23 cellular contexts compared by ENCODE assay signal in the genomic region with DNA sequence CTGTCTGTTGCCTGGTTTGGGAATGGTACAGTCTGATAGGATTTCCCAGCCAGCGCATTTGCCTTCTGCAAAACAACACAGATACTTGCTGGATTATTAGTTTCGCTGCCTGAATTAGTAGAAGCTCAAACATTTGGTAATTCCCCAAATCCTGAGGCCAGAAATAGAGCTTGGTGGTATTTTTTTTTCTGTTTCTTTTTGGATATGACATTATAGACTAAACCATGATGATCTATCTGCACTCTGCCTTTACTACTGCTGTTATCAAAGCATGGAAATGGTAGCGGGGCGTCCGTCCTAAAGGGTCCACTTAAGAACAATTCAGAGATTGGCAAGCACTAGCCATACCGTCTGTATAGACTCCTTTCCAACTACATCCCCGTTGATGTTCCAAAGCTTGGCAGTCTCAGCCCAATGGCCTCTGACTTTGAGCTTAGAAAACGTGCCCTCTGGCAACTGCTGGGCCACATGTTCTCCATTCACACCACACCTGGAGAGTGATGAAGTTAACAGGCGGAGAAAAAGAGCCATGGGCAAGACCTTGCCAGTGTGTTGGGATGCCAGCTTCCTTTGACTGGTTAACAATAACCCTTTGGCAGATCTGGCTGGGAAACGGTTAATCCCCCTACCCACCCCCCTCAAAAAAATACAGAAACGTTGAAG.
DNase-seq lines count a peak whose midpoint lies in the region; ATAC-seq, FAIRE-seq and TF ChIP-seq lines count a peak whose summit lies in the region.
"Had no signal": no experiment of that assay in that cellular context is flagged by ENCODE, and none has a peak within 500 bp of the region (broad histone marks: within the 10 kb centered on the region; RNA-seq: fewer than 3 reads in every experiment).

No MANE protein-coding gene starts in this region.

- H3K79me2 ChIP-seq in H1 (ENCODE audit: control insufficient read depth in 1 of 2, insufficient read depth in 2 of 2, low read length in 2 of 2) (no peaks in the 10 kb centered on the region), neural progenitor cell (ENCODE audit: low read depth) (no peaks in the 10 kb centered on the region)

- H4K20me1 ChIP-seq in H1 (replicated peaks in 1 of 2; ENCODE audit: control insufficient read depth in 1 of 2, insufficient read depth in 2 of 2, low read length in 2 of 2) (no peaks in the 10 kb centered on the region), neural progenitor cell (ENCODE audit: low read depth) (no peaks in the 10 kb centered on the region)

- no peak for TF ChIP-seq RAD21 in H1 (IDR thresholded peaks at IDR 0.05 in 1 of 2, conservative IDR thresholded peaks at IDR 0.05 in 1 of 2; ENCODE audit: low read depth in 2 of 2, low read length in 2 of 2)

- H3K36me3 ChIP-seq in right atrium auricular region (no peaks in the 10 kb centered on the region), H1 (ENCODE audit: control insufficient read depth in 2 of 4, insufficient read depth in 4 of 4, low read length in 3 of 4) (no peaks in the 10 kb centered on the region), neural progenitor cell (no peaks in the 10 kb centered on the region), esophagus squamous epithelium (no peaks in the 10 kb centered on the region)
- H3K36me3 ChIP-seq: SJCRH30 had no signal

- no peak overlapping the region for H3K14ac ChIP-seq in H1 (ENCODE audit: insufficient read length)

- H2BK5ac ChIP-seq in H1 (ENCODE audit: low read depth, low read length) = no peak overlapping the region

- H3K36me3 Mint-ChIP-seq in neural progenitor cell = no peaks in the 10 kb centered on the region
- H3K36me3 Mint-ChIP-seq: CD4-positive, CD25-positive, alpha-beta regulatory T cell had no signal

- no peaks in the 10 kb centered on the region for H3K9me3 Mint-ChIP-seq in neural progenitor cell

- no peak for TF ChIP-seq CTCF in right atrium auricular region (IDR thresholded peaks at IDR 0.05)
- TF ChIP-seq CTCF in H1 (IDR thresholded peaks at IDR 0.05; ENCODE audit: control extremely low read depth in 1 of 3, insufficient read depth in 1 of 3, low read depth in 1 of 3, low read length in 3 of 3) = no peak
- TF ChIP-seq CTCF in neural progenitor cell (IDR thresholded peaks at IDR 0.05) = no peak
- no peak for TF ChIP-seq CTCF in esophagus squamous epithelium (IDR thresholded peaks at IDR 0.05)

- no peak overlapping the region for H3K56ac ChIP-seq in H1 (replicated peaks; ENCODE audit: insufficient read length, low read depth, low read length)

- peaks cover 49% of the 10 kb centered on the region for H3K4me1 Mint-ChIP-seq in neural progenitor cell
- H3K4me1 Mint-ChIP-seq: B cell had no signal

- peaks cover 5% of the 10 kb centered on the region for H3K27me3 Mint-ChIP-seq in neural progenitor cell (ENCODE audit: insufficient read depth, low read depth)
- H3K27me3 Mint-ChIP-seq: B cell had no signal

- no peak overlapping the region for H3K23ac ChIP-seq in H1 (ENCODE audit: insufficient read length)

- CTCF ChIA-PET in H1 (lab: Charles Lee; ENCODE audit: partially characterized antibody) = interaction anchor here (1.0 to 1.1 kb wide), 2 partner anchors 245 to 255 kb away, joined by 3 to 4 read pairs; no protein-coding TSS in a partner anchor

- H3K9me3 ChIP-seq in right atrium auricular region (no peaks in the 10 kb centered on the region), H1 (ENCODE audit: insufficient read depth in 2 of 2, low read depth in 1 of 2, low read length in 1 of 2) (no peaks in the 10 kb centered on the region), neural progenitor cell (ENCODE audit: low read depth) (no peaks in the 10 kb centered on the region), esophagus squamous epithelium (no peaks in the 10 kb centered on the region)
- H3K9me3 ChIP-seq: Caco-2, SJCRH30 had no signal

- H3K27ac ChIP-seq in right atrium auricular region (no peak overlapping the region), H1 (ENCODE audit: low read depth, low read length) (no peak overlapping the region), neural progenitor cell (peak overlapping the region; percentile 97), esophagus squamous epithelium (peak overlapping the region in 1 of 4 donors; percentile 59)
- H3K27ac ChIP-seq: 22Rv1 had no signal

- TF ChIP-seq EP300 in H1 (IDR thresholded peaks at IDR 0.05; ENCODE audit: borderline replicate concordance in 1 of 2, low read depth in 2 of 2, low read length in 2 of 2) = no peak

- H3K23me2 ChIP-seq in H1 (ENCODE audit: low read depth, low read length) = no peaks in the 10 kb centered on the region

- no peak for DNase-seq in Right ventricle myocardium inferior (ENCODE audit: missing footprints)
- no peak for DNase-seq in right atrium auricular region (ENCODE audit: low spot score)
- no peak for DNase-seq in H1 (ENCODE audit: low read depth in 1 of 2, low spot score in 2 of 2)
- DNase-seq in neural progenitor cell (ENCODE audit: low spot score) = peak; percentile 39
- no peak for DNase-seq in activated CD4-positive, alpha-beta T cell treated with anti-CD3 and anti-CD28 coated beads for 48 hours
- DNase-seq in esophagus squamous epithelium (lab: John Stamatoyannopoulos, UW) = no peak
- DNase-seq: Caco-2; CD4-positive, CD25-positive, alpha-beta regulatory T cell; DMS53; Kasumi-1; MM.1S; NCI-H1105; NCI-H1694; NCI-H2107; NCI-H2227 treated with DMSO at 0.1 percent for 48 hours; NCI-H524 treated with DMSO at 0.1 percent for 48 hours; RPMI8226; SJCRH30 had no signal

- H2BK12ac ChIP-seq in H1 (ENCODE audit: low read depth, low read length) = no peak overlapping the region; the same call in 1 of the 2 replicates

- no peak overlapping the region for H3K4me3 ChIP-seq in right atrium auricular region
- peak overlapping the region in 1 of 4 experiments; percentile 18; a peak in 1 of 8 replicates for H3K4me3 ChIP-seq in H1 (ENCODE audit: extremely low read depth in 1 of 4, insufficient read depth in 2 of 4, low read depth in 3 of 4, low read length in 4 of 4)
- H3K4me3 ChIP-seq in neural progenitor cell = peak overlapping the region; percentile 10
- no peak overlapping the region for H3K4me3 ChIP-seq in esophagus squamous epithelium
- H3K4me3 ChIP-seq: SJCRH30 had no signal

- ATAC-seq in Right ventricle myocardium inferior = peak; percentile 78
- ATAC-seq in HG03571 (IDR thresholded peaks at IDR 0.05; ENCODE audit: unreplicated experiment) = peak; percentile 61
- no peak for ATAC-seq in HG03175 (IDR thresholded peaks at IDR 0.05; ENCODE audit: unreplicated experiment)

- no peak overlapping the region; the same call in 1 of the 2 replicates for H2AK5ac ChIP-seq in H1 (ENCODE audit: low read depth, low read length)

- H4K91ac ChIP-seq in H1 (replicated peaks; ENCODE audit: insufficient read length, low read length) = no peak overlapping the region

- H4K8ac ChIP-seq in H1 (ENCODE audit: extremely low read depth, insufficient read depth, low read length) = no peak overlapping the region

- H3K4me1 ChIP-seq in right atrium auricular region (no peaks in the 10 kb centered on the region), H1 (replicated peaks in 1 of 4; ENCODE audit: control insufficient read depth in 3 of 4, insufficient read depth in 4 of 4, low read length in 3 of 4) (peaks cover 0 to 15% (median 7%) of the 10 kb centered on the region in 4 experiments; a peak in 4 of 7 replicates), neural progenitor cell (peaks cover 57% of the 10 kb centered on the region), esophagus squamous epithelium (peaks cover 0 to 4% (median 0%) of the 10 kb centered on the region in 3 donors)

- peak overlapping the region; percentile 86 for H3K27ac Mint-ChIP-seq in neural progenitor cell
- H3K27ac Mint-ChIP-seq: B cell; CD4-positive, CD25-positive, alpha-beta regulatory T cell had no signal

- POLR2A ChIA-PET in H1 (lab: Charles Lee; ENCODE audit: partially characterized antibody) = no interaction called here

- no peak overlapping the region for H4K5ac ChIP-seq in H1 (ENCODE audit: insufficient read length, low read depth, low read length)

- intact Hi-C loops in Right ventricle myocardium inferior (cut with DNase I) = no loop called here
- intact Hi-C loops in esophagus squamous epithelium (cut with DNase I) = no loop called here

- TF ChIP-seq POLR2A in H1 (IDR thresholded peaks at IDR 0.05; ENCODE audit: control extremely low read depth in 1 of 2, low read depth in 2 of 2, low read length in 2 of 2) = no peak
- no peak for TF ChIP-seq POLR2A in esophagus squamous epithelium (IDR thresholded peaks at IDR 0.05)

- H2BK120ac ChIP-seq in H1 (replicated peaks; ENCODE audit: low read depth, low read length) = no peak overlapping the region

- H3K4ac ChIP-seq in H1 (replicated peaks; ENCODE audit: insufficient read length, low read depth, low read length) = no peak overlapping the region

- WGBS in H1 (ENCODE audit: extremely low coverage in 1 of 2, insufficient coverage in 1 of 2, insufficient read length in 1 of 2, insufficient replicate concordance in 2 of 2, low coverage in 1 of 2, low lambda C conversion rate in 2 of 2, missing lambda C conversion rate in 1 of 2), 2 experiments = 55% methylated on average over 11 of the region's 11 CpGs; no CpG with 5 or more reads in 1 of the 2 experiments
- WGBS in esophagus squamous epithelium, 2 donors = 49 to 56% methylated on average over 10 to 11 of the region's 11 CpGs

- H3F3A ChIP-seq in neural progenitor cell (ENCODE audit: low read depth) = peaks cover 42% of the 10 kb centered on the region

- H3K79me1 ChIP-seq in H1 (ENCODE audit: low read depth, low read length) = no peaks in the 10 kb centered on the region

- H2AFZ ChIP-seq in H1 (ENCODE audit: low read length) (no peak overlapping the region), neural progenitor cell (replicated peaks) (no peak overlapping the region)

- no peak overlapping the region for H2BK20ac ChIP-seq in H1 (ENCODE audit: low read length)

- H3K9ac ChIP-seq in H1 (replicated peaks in 1 of 4; ENCODE audit: extremely low read depth in 1 of 4, low read depth in 3 of 4, low read length in 3 of 4) (no peak overlapping the region), neural progenitor cell (no peak overlapping the region)

- no peak for FAIRE-seq in H1 (lab: Jason Lieb, UNC)
- FAIRE-seq: GM18507 had no signal

- peak overlapping the region; percentile 55 for H3K4me3 Mint-ChIP-seq in neural progenitor cell
- H3K4me3 Mint-ChIP-seq: B cell; CD4-positive, CD25-positive, alpha-beta regulatory T cell had no signal

- no peaks in the 10 kb centered on the region for H3K27me3 ChIP-seq in right atrium auricular region
- peaks cover 22 to 51% (median 47%) of the 10 kb centered on the region in 4 experiments for H3K27me3 ChIP-seq in H1 (replicated peaks in 1 of 4; ENCODE audit: control insufficient read depth in 3 of 4, extremely low read depth in 1 of 4, insufficient read depth in 3 of 4, low read length in 3 of 4)
- no peaks in the 10 kb centered on the region for H3K27me3 ChIP-seq in neural progenitor cell
- no peaks in the 10 kb centered on the region for H3K27me3 ChIP-seq in esophagus squamous epithelium
- H3K27me3 ChIP-seq: SJCRH30 had no signal

- H3K4me2 ChIP-seq in H1 (ENCODE audit: insufficient read depth in 1 of 2, low read depth in 2 of 2, low read length in 2 of 2) = peak overlapping the region in 1 of 2 experiments; percentile 23; a peak in 1 of 4 replicates
- peak overlapping the region; percentile 63 for H3K4me2 ChIP-seq in neural progenitor cell

- H3K18ac ChIP-seq in H1 (ENCODE audit: extremely low read depth, low read length) = no peak overlapping the region

- H2BK15ac ChIP-seq in H1 (ENCODE audit: low read length) = no peak overlapping the region

TF ChIP-seq in H1, 55 proteins besides CTCF, POLR2A, EP300 and RAD21 (continues in another document):
- TF ChIP-seq EGR1 (IDR thresholded peaks at IDR 0.05; ENCODE audit: borderline replicate concordance, low read depth, low read length) = no peak
